ENCODE assay signal across 8 cellular contexts in genomic region chr1:244665771-244666217, GRCh38. TPM values are rescaled to one million over a fixed set of nuclear protein-coding genes. Genes with fewer than 3 reads are reported as not detected.
DNase-seq lines count a peak whose midpoint lies in the region; ATAC-seq lines count a peak whose summit lies in the region.

No MANE protein-coding gene starts in this region.

- no peak overlapping the region for H3K9ac ChIP-seq in skeletal muscle satellite cell (ENCODE audit: low read depth, low read length)
- no peak overlapping the region for H3K9ac ChIP-seq in neuronal stem cell (ENCODE audit: low read depth, low read length, poor library complexity)

- peak; percentile 22 for DNase-seq in DMS79 treated with DMSO at 0.1 percent for 48 hours (lab: John Stamatoyannopoulos, UW)
- no peak for DNase-seq in DMS79 (lab: John Stamatoyannopoulos, UW)
- DNase-seq in SW480 (ENCODE audit: low spot score) = peak; percentile 11
- DNase-seq in ecto neural progenitor cell (ENCODE audit: low spot score) = no peak
- DNase-seq in iPS-NIHi11 (ENCODE audit: low spot score) = no peak
- DNase-seq in neuronal stem cell (ENCODE audit: low spot score) = no peak

- H3K36me3 ChIP-seq in skeletal muscle satellite cell (ENCODE audit: insufficient read depth, low read length) (no peaks in the 10 kb centered on the region), neuronal stem cell (replicated peaks in 1 of 2; ENCODE audit: control insufficient read depth in 2 of 2, insufficient read depth in 2 of 2, low read length in 2 of 2) (peaks cover 0 to 7% of the 10 kb centered on the region in 2 donors)

- H3K79me1 ChIP-seq in neuronal stem cell (ENCODE audit: low read depth, low read length) = no peaks in the 10 kb centered on the region

- peak; percentile 88 for ATAC-seq in HG03066 (IDR thresholded peaks at IDR 0.05; ENCODE audit: low read depth, unreplicated experiment)

- H2AK5ac ChIP-seq in neuronal stem cell (ENCODE audit: low read depth, low read length) = no peak overlapping the region

- H3K23ac ChIP-seq in neuronal stem cell (ENCODE audit: low read depth, low read length, poor library complexity) = no peak overlapping the region

- no peak overlapping the region for H2BK15ac ChIP-seq in neuronal stem cell (ENCODE audit: low read length)

- H3K9me3 ChIP-seq in skeletal muscle satellite cell (replicated peaks; ENCODE audit: low read length) (no peaks in the 10 kb centered on the region), neuronal stem cell (replicated peaks in 1 of 2; ENCODE audit: control insufficient read depth in 2 of 2, insufficient read depth in 1 of 2, low read depth in 1 of 2, low read length in 2 of 2) (peaks cover 0 to 10% of the 10 kb centered on the region in 2 donors)

- WGBS in neuronal stem cell (ENCODE audit: extremely low coverage in 2 of 2, insufficient read length in 2 of 2, insufficient replicate concordance in 1 of 2), 2 donors = no CpG with 5 or more reads among the region's 4 CpGs

- H2BK5ac ChIP-seq in neuronal stem cell (ENCODE audit: low read length) = no peak overlapping the region

- H3K4ac ChIP-seq in neuronal stem cell (ENCODE audit: low read length) = no peak overlapping the region

- H3K4me1 ChIP-seq in skeletal muscle satellite cell (ENCODE audit: control insufficient read depth, insufficient read depth, low read length) (peaks cover 10% of the 10 kb centered on the region), neuronal stem cell (ENCODE audit: control insufficient read depth in 2 of 2, insufficient read depth in 1 of 2, low read depth in 1 of 2, low read length in 2 of 2) (no peaks in the 10 kb centered on the region)

- H4K8ac ChIP-seq in neuronal stem cell (ENCODE audit: low read depth, low read length) = no peak overlapping the region

- no peak overlapping the region for H2BK12ac ChIP-seq in neuronal stem cell (ENCODE audit: low read length)

- H3K4me3 ChIP-seq in skeletal muscle satellite cell (ENCODE audit: low read length) (no peak overlapping the region), neuronal stem cell (ENCODE audit: low read length in 2 of 2) (no peak overlapping the region)

- H3K18ac ChIP-seq in neuronal stem cell (ENCODE audit: low read length) = no peak overlapping the region

- no peak overlapping the region for H3K14ac ChIP-seq in neuronal stem cell (ENCODE audit: low read length)

- H3K4me2 ChIP-seq in skeletal muscle satellite cell (ENCODE audit: low read length) (peak overlapping the region; percentile 11), neuronal stem cell (ENCODE audit: insufficient read depth, low read length, poor library complexity, severe bottlenecking) (no peak overlapping the region)

- no peak overlapping the region for H2BK120ac ChIP-seq in neuronal stem cell (ENCODE audit: low read depth, low read length)

- H2AFZ ChIP-seq in neuronal stem cell (ENCODE audit: low read length) = no peak overlapping the region

- no peaks in the 10 kb centered on the region for H3K27me3 ChIP-seq in skeletal muscle satellite cell (ENCODE audit: control insufficient read depth, insufficient read depth, low read length)
- no peaks in the 10 kb centered on the region for H3K27me3 ChIP-seq in neuronal stem cell (ENCODE audit: control insufficient read depth in 3 of 3, insufficient read depth in 3 of 3, low read depth in 1 of 3, low read length in 3 of 3)

- H4K91ac ChIP-seq in neuronal stem cell (ENCODE audit: low read depth, low read length, poor library complexity) = no peak overlapping the region

- no peak overlapping the region for H3K27ac ChIP-seq in neuronal stem cell (replicated peaks; ENCODE audit: low read length)

RNA-seq across cellular contexts. Expression of gene DESI2, which starts 12.9 kb away (rescaled TPM):
- 32.7 and 36.9 TPM in 2 replicates for total RNA-seq in skeletal muscle satellite cell (2012; rRNA removed)
- 32.7 TPM for polyA plus RNA-seq in neuronal stem cell (2013, experiment 1 of 2)
- 33.9 TPM for polyA plus RNA-seq in neuronal stem cell (2013, experiment 2 of 2)

Comparison
In these comparisons a context has a peak if more than half of its experiments do, and no peak if none do; other contexts are left out.
1. DNase-seq: peak in DMS79 treated with DMSO at 0.1 percent for 48 hours (single experiment) and SW480 (single experiment); none in DMS79 (single experiment), ecto neural progenitor cell (single experiment), iPS-NIHi11 (single experiment) and neuronal stem cell (single experiment).